Comparison of ENCODE assay signal across 11 cellular contexts in the genomic region with DNA sequence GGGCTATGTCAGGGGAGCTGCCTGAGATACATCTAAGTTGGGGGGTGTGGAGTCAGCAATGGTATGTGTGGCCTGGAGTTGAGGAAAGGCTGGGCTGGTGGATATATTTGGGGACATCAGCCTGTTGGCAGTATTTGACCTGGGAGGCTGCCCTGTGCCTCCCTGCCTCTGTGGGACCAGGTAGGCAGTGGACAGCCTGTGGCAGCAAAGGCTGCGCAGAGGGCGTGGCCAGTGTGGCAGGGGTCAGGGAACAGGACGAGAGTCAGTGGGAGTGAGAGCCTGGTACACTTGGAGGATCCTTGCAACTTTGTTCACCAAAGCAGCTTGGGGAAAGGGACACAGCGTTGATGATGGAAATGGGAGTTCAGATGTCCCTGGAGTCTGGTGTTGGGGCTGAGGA. TPM values are rescaled to one million over a fixed set of nuclear protein-coding genes. Genes with fewer than 3 reads are reported as not detected.
A peak's percentile ranks its signal among the peaks of the same experiment; 100 is the strongest.
DNase-seq lines count a peak whose midpoint lies in the region; ATAC-seq and TF ChIP-seq lines count a peak whose summit lies in the region.
"Had no signal": no experiment of that assay in that cellular context is flagged by ENCODE, and none has a peak within 500 bp of the region (broad histone marks: within the 10 kb centered on the region; RNA-seq: fewer than 3 reads in every experiment).

No MANE protein-coding gene starts in this region.

- no peak for TF ChIP-seq CTCF in HFFc6 (IDR thresholded peaks at IDR 0.05)
- TF ChIP-seq CTCF in glutamatergic neuron (IDR thresholded peaks at IDR 0.05; ENCODE audit: partially characterized antibody, unreplicated experiment), result no peak
- no peak for TF ChIP-seq CTCF in SK-N-SH (IDR thresholded peaks at IDR 0.05)

- H3K36me3 Mint-ChIP-seq in HFFc6 (ENCODE audit: low read depth) (peaks cover 16% of the 10 kb centered on the region), glutamatergic neuron (ENCODE audit: unreplicated experiment) (no peaks in the 10 kb centered on the region)
- peaks cover 73% of the 10 kb centered on the region for H3K36me3 Mint-ChIP-seq in activated CD8-positive, alpha-beta T cell treated with anti-CD3 and anti-CD28 coated beads, Interleukin-2, amount 10 ng/mL, durations not matched to agents 7 days and 5 days (ENCODE audit: low read depth)

- H3K4me3 ChIP-seq in skeletal muscle satellite cell (ENCODE audit: low read length) (no peak overlapping the region), SK-N-SH (ENCODE audit: low read depth in 2 of 2, low read length in 1 of 2) (no peak overlapping the region)

- POLR2A ChIA-PET in activated CD8-positive, alpha-beta T cell treated with anti-CD3 and anti-CD28 coated beads, Interleukin-2, amount 10 ng/mL, durations not matched to agents 7 days and 5 days (lab: Charles Lee), result interaction anchor here (0.7 to 1.9 kb wide), 5 partner anchors 11 to 301 kb away, joined by 3 to 7 read pairs (median 4); a partner anchor contains a TSS
- POLR2A ChIA-PET in SK-N-SH (lab: Yijun Ruan, JAX), result no interaction called here

- peaks cover 20% of the 10 kb centered on the region for H4K20me1 ChIP-seq in SK-N-SH (ENCODE audit: insufficient read depth)

- H3K27ac Mint-ChIP-seq in HFFc6, result peak overlapping the region; percentile 58; the same call in 1 of the 2 replicates
- H3K27ac Mint-ChIP-seq in activated CD8-positive, alpha-beta T cell treated with anti-CD3 and anti-CD28 coated beads, Interleukin-2, amount 10 ng/mL, durations not matched to agents 7 days and 5 days, result peak overlapping the region; percentile 91
- H3K27ac Mint-ChIP-seq in glutamatergic neuron (ENCODE audit: unreplicated experiment), result peak overlapping the region; percentile 8

- no peak for ATAC-seq in activated CD8-positive, alpha-beta T cell treated with anti-CD3 and anti-CD28 coated beads, Interleukin-2, amount 10 ng/mL, durations not matched to agents 7 days and 5 days
- ATAC-seq in HG03378 (IDR thresholded peaks at IDR 0.05; ENCODE audit: unreplicated experiment), result no peak

- H3K27me3 Mint-ChIP-seq in HFFc6 (ENCODE audit: insufficient read depth) (peaks cover 3% of the 10 kb centered on the region; the same call in 1 of the 2 replicates), glutamatergic neuron (ENCODE audit: unreplicated experiment) (peaks cover 2% of the 10 kb centered on the region)
- H3K27me3 Mint-ChIP-seq in activated CD8-positive, alpha-beta T cell treated with anti-CD3 and anti-CD28 coated beads, Interleukin-2, amount 10 ng/mL, durations not matched to agents 7 days and 5 days (ENCODE audit: low read depth), result no peaks in the 10 kb centered on the region

- 97% methylated on average over 4 of the region's 4 CpGs for WGBS in SK-N-SH (ENCODE audit: low lambda C conversion rate)

- H3K9ac ChIP-seq in skeletal muscle satellite cell (ENCODE audit: low read depth, low read length) (peak overlapping the region; percentile 21), SK-N-SH (no peak overlapping the region)

- H2AFZ ChIP-seq in SK-N-SH (ENCODE audit: low read depth), result no peak overlapping the region

- no peaks in the 10 kb centered on the region for H3K27me3 ChIP-seq in skeletal muscle satellite cell (ENCODE audit: control insufficient read depth, insufficient read depth, low read length)
- H3K27me3 ChIP-seq in SK-N-SH (ENCODE audit: insufficient read depth), result no peaks in the 10 kb centered on the region

- TF ChIP-seq EP300 in SK-N-SH (IDR thresholded peaks at IDR 0.05; ENCODE audit: borderline replicate concordance in 1 of 2, low read depth in 1 of 2, low read length in 1 of 2), result no peak

- TF ChIP-seq RAD21 in SK-N-SH (IDR thresholded peaks at IDR 0.05; ENCODE audit: low read length), result no peak

- H3K36me3 ChIP-seq in skeletal muscle satellite cell (ENCODE audit: insufficient read depth, low read length) (peaks cover 54% of the 10 kb centered on the region), SK-N-SH (replicated peaks in 1 of 2; ENCODE audit: control insufficient read depth in 1 of 2, insufficient read depth in 2 of 2, low read length in 1 of 2) (peaks cover 11 to 52% of the 10 kb centered on the region in 2 experiments)

- no peaks in the 10 kb centered on the region for H3K9me2 ChIP-seq in SK-N-SH

- peak overlapping the region; percentile 41 for H3K4me2 ChIP-seq in skeletal muscle satellite cell (ENCODE audit: low read length)
- H3K4me2 ChIP-seq in SK-N-SH, result no peak overlapping the region

- H3K27ac ChIP-seq in SK-N-SH (ENCODE audit: low read depth in 2 of 2, low read length in 1 of 2), result no peak overlapping the region

- no peaks in the 10 kb centered on the region for H3F3A ChIP-seq in SK-N-SH (replicated peaks; ENCODE audit: insufficient read depth)

- H3K4me1 Mint-ChIP-seq in HFFc6 (ENCODE audit: low read depth) (peaks cover 48% of the 10 kb centered on the region), glutamatergic neuron (ENCODE audit: low read depth, unreplicated experiment) (peaks cover 43% of the 10 kb centered on the region)
- H3K4me1 Mint-ChIP-seq in activated CD8-positive, alpha-beta T cell treated with anti-CD3 and anti-CD28 coated beads, Interleukin-2, amount 10 ng/mL, durations not matched to agents 7 days and 5 days (ENCODE audit: low read depth), result peaks cover 88% of the 10 kb centered on the region

- H3K9me3 Mint-ChIP-seq in HFFc6 (no peaks in the 10 kb centered on the region), glutamatergic neuron (ENCODE audit: unreplicated experiment) (peaks cover 17% of the 10 kb centered on the region)
- no peaks in the 10 kb centered on the region for H3K9me3 Mint-ChIP-seq in activated CD8-positive, alpha-beta T cell treated with anti-CD3 and anti-CD28 coated beads, Interleukin-2, amount 10 ng/mL, durations not matched to agents 7 days and 5 days (ENCODE audit: insufficient read depth)

- H3K4me3 Mint-ChIP-seq in HFFc6 (no peak overlapping the region), glutamatergic neuron (ENCODE audit: unreplicated experiment) (peak overlapping the region; percentile 68)
- peak overlapping the region; percentile 55 for H3K4me3 Mint-ChIP-seq in activated CD8-positive, alpha-beta T cell treated with anti-CD3 and anti-CD28 coated beads, Interleukin-2, amount 10 ng/mL, durations not matched to agents 7 days and 5 days

- H3K9me3 ChIP-seq in skeletal muscle satellite cell (replicated peaks; ENCODE audit: low read length) (no peaks in the 10 kb centered on the region), SK-N-SH (no peaks in the 10 kb centered on the region)

- CTCF ChIA-PET in activated CD8-positive, alpha-beta T cell treated with anti-CD3 and anti-CD28 coated beads, Interleukin-2, amount 10 ng/mL, durations not matched to agents 7 days and 5 days (lab: Charles Lee), result interaction anchor here (1.0 to 3.4 kb wide), 6 partner anchors 11 to 185 kb away, joined by 5 to 32 read pairs (median 7); a partner anchor contains a TSS
- CTCF ChIA-PET in SK-N-SH (lab: Yijun Ruan, JAX), result interaction anchor here (1.1 kb wide), 1 partner anchor 33 kb away, joined by 4 read pairs; no protein-coding TSS in a partner anchor

- H3K79me2 ChIP-seq in SK-N-SH (ENCODE audit: insufficient read depth), result no peaks in the 10 kb centered on the region

- DNase-seq in HFFc6 (no peak), glutamatergic neuron (no peak), SK-N-SH (no peak), NCI-H128 (lab: John Stamatoyannopoulos, UW; ENCODE audit: unreplicated experiment) (no peak), HT-29 (ENCODE audit: low spot score) (no peak)
- DNase-seq in activated CD8-positive, alpha-beta T cell treated with anti-CD3 and anti-CD28 coated beads, Interleukin-2, amount 10 ng/mL, durations not matched to agents 7 days and 5 days, result peak; percentile 27
- DNase-seq: amniotic stem cell, DMS53, NCI-H774 had no signal

- peaks cover 24% of the 10 kb centered on the region for H3K4me1 ChIP-seq in skeletal muscle satellite cell (ENCODE audit: control insufficient read depth, insufficient read depth, low read length)
- peaks cover 4 to 10% of the 10 kb centered on the region in 2 experiments; a peak in 2 of 4 replicates for H3K4me1 ChIP-seq in SK-N-SH (ENCODE audit: control insufficient read depth in 1 of 2, insufficient read depth in 2 of 2, low read depth in 1 of 2, low read length in 1 of 2)

TF ChIP-seq in SK-N-SH, 30 proteins besides CTCF, POLR2A, EP300 and RAD21 (continues in another document):
- TF ChIP-seq CHD2 (IDR thresholded peaks at IDR 0.05; ENCODE audit: low read length, partially characterized antibody) (no peak), TEAD4 (IDR thresholded peaks at IDR 0.05; ENCODE audit: borderline replicate concordance, insufficient read depth) (no peak), RCOR1 (IDR thresholded peaks at IDR 0.05; ENCODE audit: low read length) (no peak), MEF2A (IDR thresholded peaks at IDR 0.05; ENCODE audit: borderline replicate concordance, low read depth) (no peak), FOXM1 (IDR thresholded peaks at IDR 0.05; ENCODE audit: low read depth) (no peak), NRF1 (IDR thresholded peaks at IDR 0.05; ENCODE audit: low read depth, low read length) (no peak), TAF1 (IDR thresholded peaks at IDR 0.05; ENCODE audit: borderline replicate concordance, low read depth, low read length) (no peak), RFX5 (IDR thresholded peaks at IDR 0.05; ENCODE audit: low read length) (no peak)

RNA-seq across cellular contexts. Expression of a gene that starts 15.0 kb away (rescaled TPM):
- total RNA-seq in HFFc6 (2021; fragmentation: NEBNext Ultra II Directional; extraction: Animal tissue kit (Norgen Biotek cat#: 25700)), result 10 to 100 TPM; 39.2 to 56.3 (median 42.2) TPM
- 10 to 100 TPM; 62.6 to 65.0 TPM for total RNA-seq in activated CD8-positive, alpha-beta T cell treated with anti-CD3 and anti-CD28 coated beads, Interleukin-2, amount 10 ng/mL, durations not matched to agents 7 days and 5 days
- 13.2 TPM for total RNA-seq in glutamatergic neuron (ENCODE audit: unreplicated experiment)
- 30.9 and 39.3 TPM in 2 replicates for total RNA-seq in skeletal muscle satellite cell (2012; rRNA removed)
- 82.1 and 86.0 TPM in 2 replicates for polyA plus RNA-seq in SK-N-SH (2012; rRNA removed)
- 39.3 and 60.0 TPM in 2 replicates for polyA plus RNA-seq in SK-N-SH (2012; cell fraction: cytosol; rRNA removed)
- 71.2 and 84.0 TPM in 2 replicates for polyA plus RNA-seq in SK-N-SH (2012; cell fraction: nucleus; rRNA removed)
- 41.0 and 44.2 TPM in 2 replicates for total RNA-seq in HT-29 (2014; rRNA removed; shearing (Covaris generic))

RNA-seq across cellular contexts. Expression of a gene that starts 20.8 kb away (rescaled TPM):
- under 1 TPM in 1 of 6 experiments, not detected in 5; 0.02 TPM for total RNA-seq in HFFc6 (2021; fragmentation: NEBNext Ultra II Directional; extraction: Animal tissue kit (Norgen Biotek cat#: 25700))
- 1 to 10 TPM; 1.1 to 1.7 TPM for total RNA-seq in activated CD8-positive, alpha-beta T cell treated with anti-CD3 and anti-CD28 coated beads, Interleukin-2, amount 10 ng/mL, durations not matched to agents 7 days and 5 days
- 134 TPM for total RNA-seq in glutamatergic neuron (ENCODE audit: unreplicated experiment)
- total RNA-seq in skeletal muscle satellite cell (2012; rRNA removed), result under 0.01 TPM in 1 of 2 replicates, not detected in the other
- polyA plus RNA-seq in SK-N-SH (2012; rRNA removed), result 0.15 and 0.24 TPM in 2 replicates
- 0.01 and 0.16 TPM in 2 replicates for polyA plus RNA-seq in SK-N-SH (2012; cell fraction: cytosol; rRNA removed)
- polyA plus RNA-seq in SK-N-SH (2012; cell fraction: nucleus; rRNA removed), result 0.55 and 0.82 TPM in 2 replicates
- total RNA-seq in HT-29 (2014; rRNA removed; shearing (Covaris generic)), result 0.21 TPM in 1 of 2 replicates, not detected in the other

Comparison
In these comparisons a context has a peak if more than half of its experiments do, and no peak if none do; other contexts are left out.
1. H3K27ac Mint-ChIP-seq: peak in every context shown above with its lines; median percentile 91 in activated CD8-positive, alpha-beta T cell treated with anti-CD3 and anti-CD28 coated beads, Interleukin-2, amount 10 ng/mL, durations not matched to agents 7 days and 5 days; 58 in HFFc6; 8 in glutamatergic neuron.
2. RNA of a gene that starts 20.8 kb away (total RNA-seq): 134 TPM in glutamatergic neuron (single experiment); 1.1 to 1.7 TPM in activated CD8-positive, alpha-beta T cell treated with anti-CD3 and anti-CD28 coated beads, Interleukin-2, amount 10 ng/mL, durations not matched to agents 7 days and 5 days, 0.02 TPM in HFFc6 and 0.21 TPM in HT-29; every median in the first group is over 10 times any median in the second.